8 cellular contexts compared by ENCODE assay signal in the genomic region with DNA sequence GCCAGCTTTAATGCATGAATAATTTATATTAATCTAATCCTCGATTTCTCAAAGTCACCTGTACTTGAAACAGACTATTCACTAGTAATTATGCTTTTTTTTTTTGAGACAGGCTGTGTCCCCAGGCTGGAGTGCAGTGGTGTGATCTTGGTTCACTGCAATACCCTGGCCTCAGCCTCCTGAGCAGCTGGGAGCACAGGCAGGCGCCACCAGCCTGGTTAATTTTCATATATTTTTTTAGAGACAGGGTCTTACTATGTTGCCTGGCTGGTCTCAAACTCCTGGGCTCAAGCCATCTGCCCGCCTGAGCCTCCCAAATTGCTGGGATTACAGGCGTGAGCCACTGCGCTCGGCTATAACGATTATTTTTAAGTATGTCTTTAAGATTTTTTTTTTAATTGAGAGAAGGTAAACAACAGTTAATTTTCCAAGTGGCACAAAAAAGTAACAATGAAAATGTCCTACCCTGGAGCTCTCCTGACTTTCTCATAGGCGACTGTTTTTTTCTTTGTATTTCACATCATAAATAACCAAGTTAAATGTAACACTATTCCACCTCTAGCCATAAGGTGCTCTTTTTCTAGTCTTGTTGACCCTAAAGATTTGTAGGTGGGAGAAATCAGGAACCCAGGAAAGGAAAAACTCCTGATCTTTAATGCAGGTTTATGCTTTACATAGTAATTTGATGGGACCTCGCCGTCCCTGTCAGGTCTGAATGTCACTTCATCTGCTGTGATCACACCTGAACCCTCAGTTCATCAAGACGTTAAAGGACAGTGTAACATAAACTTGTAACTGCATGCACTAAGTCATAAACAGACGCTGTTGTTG. TPM values are rescaled to one million over a fixed set of nuclear protein-coding genes. Genes with fewer than 3 reads are reported as not detected.
DNase-seq lines count a peak whose midpoint lies in the region; ATAC-seq and TF ChIP-seq lines count a peak whose summit lies in the region.

No MANE protein-coding gene starts in this region.

- POLR2A ChIA-PET in HEK293T (lab: Yijun Ruan, JAX): interaction anchor here (0.8 to 1.9 kb wide), 2 partner anchors 32 to 52 kb away, joined by 3 to 6 read pairs; no protein-coding TSS in a partner anchor

- H3K9me3 Mint-ChIP-seq in activated CD4-positive, alpha-beta T cell treated with anti-CD3 and anti-CD28 coated beads, Interleukin-2, amount 10 ng/mL, durations not matched to agents 24 days and 14 days: no peaks in the 10 kb centered on the region
- H3K9me3 Mint-ChIP-seq in activated T-helper 17 cell treated with anti-CD3 and anti-CD28 coated beads, Interleukin-2, amount 50 U/mL, for 72 hours: no peaks in the 10 kb centered on the region

- no peak for TF ChIP-seq POLR2A in thyroid gland (IDR thresholded peaks at IDR 0.05)

- H3K4me1 ChIP-seq in thyroid gland: peaks cover 29 to 30% of the 10 kb centered on the region in 2 donors

- H3K27ac ChIP-seq in thyroid gland: peak overlapping the region; percentile 94 to 98 (median 98)

- H3K27me3 Mint-ChIP-seq in activated CD4-positive, alpha-beta T cell treated with anti-CD3 and anti-CD28 coated beads, Interleukin-2, amount 10 ng/mL, durations not matched to agents 24 days and 14 days: no peaks in the 10 kb centered on the region
- H3K27me3 Mint-ChIP-seq in activated T-helper 17 cell treated with anti-CD3 and anti-CD28 coated beads, Interleukin-2, amount 50 U/mL, for 72 hours: no peaks in the 10 kb centered on the region

- 63 to 64% methylated on average over 12 of the region's 12 CpGs for WGBS in thyroid gland, 2 donors

- peak overlapping the region; percentile 94 for H3K4me3 Mint-ChIP-seq in activated CD4-positive, alpha-beta T cell treated with anti-CD3 and anti-CD28 coated beads, Interleukin-2, amount 10 ng/mL, durations not matched to agents 24 days and 14 days
- peak overlapping the region; percentile 94 for H3K4me3 Mint-ChIP-seq in activated T-helper 17 cell treated with anti-CD3 and anti-CD28 coated beads, Interleukin-2, amount 50 U/mL, for 72 hours

- TF ChIP-seq CTCF in kidney epithelial cell (IDR thresholded peaks at IDR 0.05; ENCODE audit: insufficient read depth, low read length, poor library complexity, severe bottlenecking): no peak
- no peak for TF ChIP-seq CTCF in thyroid gland (IDR thresholded peaks at IDR 0.05)

- peaks cover 58% of the 10 kb centered on the region for H3K36me3 Mint-ChIP-seq in activated CD4-positive, alpha-beta T cell treated with anti-CD3 and anti-CD28 coated beads, Interleukin-2, amount 10 ng/mL, durations not matched to agents 24 days and 14 days (ENCODE audit: low read depth)
- H3K36me3 Mint-ChIP-seq in activated T-helper 17 cell treated with anti-CD3 and anti-CD28 coated beads, Interleukin-2, amount 50 U/mL, for 72 hours (ENCODE audit: low read depth): peaks cover 96% of the 10 kb centered on the region

- peaks cover 42% of the 10 kb centered on the region for H3K4me1 Mint-ChIP-seq in activated CD4-positive, alpha-beta T cell treated with anti-CD3 and anti-CD28 coated beads, Interleukin-2, amount 10 ng/mL, durations not matched to agents 24 days and 14 days
- peaks cover 31% of the 10 kb centered on the region for H3K4me1 Mint-ChIP-seq in activated T-helper 17 cell treated with anti-CD3 and anti-CD28 coated beads, Interleukin-2, amount 50 U/mL, for 72 hours

- H3K36me3 ChIP-seq in kidney epithelial cell (ENCODE audit: control insufficient read depth, insufficient read depth, low read length) (no peaks in the 10 kb centered on the region), thyroid gland (peaks cover 8% of the 10 kb centered on the region in 2 donors)

- ATAC-seq in activated T-helper 17 cell treated with anti-CD3 and anti-CD28 coated beads, Interleukin-2, amount 50 U/mL, for 72 hours (replicated peaks): no peak
- ATAC-seq in GM21717 (IDR thresholded peaks at IDR 0.05; ENCODE audit: unreplicated experiment): no peak

- peak overlapping the region; percentile 99 for H3K27ac Mint-ChIP-seq in activated CD4-positive, alpha-beta T cell treated with anti-CD3 and anti-CD28 coated beads, Interleukin-2, amount 10 ng/mL, durations not matched to agents 24 days and 14 days
- peak overlapping the region; percentile 97 for H3K27ac Mint-ChIP-seq in activated T-helper 17 cell treated with anti-CD3 and anti-CD28 coated beads, Interleukin-2, amount 50 U/mL, for 72 hours

- intact Hi-C loops in activated CD4-positive, alpha-beta T cell treated with anti-CD3 and anti-CD28 coated beads, Interleukin-2, amount 10 ng/mL, durations not matched to agents 24 days and 14 days (cut with micrococcal nuclease): loop anchor here (1.0 kb wide), 1 partner anchor 13 kb away; no protein-coding TSS in a partner anchor
- intact Hi-C loops in thyroid gland (cut with DNase I): loop anchor here (10.0 kb wide), 1 partner anchor 200 kb away; a partner anchor contains a TSS

- peak overlapping the region; percentile 76 for H3K4me3 ChIP-seq in kidney epithelial cell (ENCODE audit: low read depth, low read length)
- peak overlapping the region; percentile 71 to 74 (median 74) for H3K4me3 ChIP-seq in thyroid gland (replicated peaks in 1 of 3)

- DNase-seq in activated CD4-positive, alpha-beta T cell treated with anti-CD3 and anti-CD28 coated beads, Interleukin-2, amount 10 ng/mL, durations not matched to agents 24 days and 14 days: peak; percentile 52
- DNase-seq in activated CD4-positive, alpha-beta T cell treated with anti-CD3 and anti-CD28 coated beads, Interleukin-2, amount 50 U/mL, for 1 hour: no peak
- DNase-seq in kidney epithelial cell (ENCODE audit: low read depth) (no peak), thyroid gland (no peak), HEK293T (ENCODE audit: extremely low spot score) (no peak), CD1c-positive myeloid dendritic cell (ENCODE audit: extremely low spot score) (no peak)

- CTCF ChIA-PET in HEK293T (lab: Yijun Ruan, JAX): interaction anchor here (0.6 kb wide), 2 partner anchors 59 to 166 kb away, joined by 4 read pairs; no protein-coding TSS in a partner anchor

- H3K9me3 ChIP-seq in thyroid gland: no peaks in the 10 kb centered on the region

- H3K27me3 ChIP-seq in kidney epithelial cell (ENCODE audit: control insufficient read depth, insufficient read depth, low read length): no peaks in the 10 kb centered on the region
- no peaks in the 10 kb centered on the region for H3K27me3 ChIP-seq in thyroid gland

TF ChIP-seq in HEK293T, 16 proteins besides CTCF, POLR2A, EP300 and RAD21:
- TF ChIP-seq FOXK2 (IDR thresholded peaks at IDR 0.05): no peak
- TF ChIP-seq, protein P1, sequence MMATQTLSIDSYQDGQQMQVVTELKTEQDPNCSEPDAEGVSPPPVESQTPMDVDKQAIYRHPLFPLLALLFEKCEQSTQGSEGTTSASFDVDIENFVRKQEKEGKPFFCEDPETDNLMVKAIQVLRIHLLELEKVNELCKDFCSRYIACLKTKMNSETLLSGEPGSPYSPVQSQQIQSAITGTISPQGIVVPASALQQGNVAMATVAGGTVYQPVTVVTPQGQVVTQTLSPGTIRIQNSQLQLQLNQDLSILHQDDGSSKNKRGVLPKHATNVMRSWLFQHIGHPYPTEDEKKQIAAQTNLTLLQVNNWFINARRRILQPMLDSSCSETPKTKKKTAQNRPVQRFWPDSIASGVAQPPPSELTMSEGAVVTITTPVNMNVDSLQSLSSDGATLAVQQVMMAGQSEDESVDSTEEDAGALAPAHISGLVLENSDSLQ (IDR thresholded peaks at IDR 0.05): no peak
- TF ChIP-seq ARNT (IDR thresholded peaks at IDR 0.05): no peak
- TF ChIP-seq TARDBP (IDR thresholded peaks at IDR 0.05): no peak
- TF ChIP-seq NFRKB (IDR thresholded peaks at IDR 0.05): no peak
- TF ChIP-seq HDGF (IDR thresholded peaks at IDR 0.05; ENCODE audit: borderline replicate concordance): no peak
- TF ChIP-seq FOXM1 (IDR thresholded peaks at IDR 0.05; ENCODE audit: borderline replicate concordance): no peak
- TF ChIP-seq BHLHE40 (IDR thresholded peaks at IDR 0.05; ENCODE audit: borderline replicate concordance): no peak

RNA-seq across cellular contexts. Expression of a gene that starts 1.3 kb away (rescaled TPM):
- 60.8 TPM in 2 replicates for total RNA-seq in activated CD4-positive, alpha-beta T cell treated with anti-CD3 and anti-CD28 coated beads, Interleukin-2, amount 10 ng/mL, durations not matched to agents 24 days and 14 days
- 100 to 1,000 TPM; 104 to 170 TPM for total RNA-seq in activated T-helper 17 cell treated with anti-CD3 and anti-CD28 coated beads, Interleukin-2, amount 50 U/mL, for 72 hours
- total RNA-seq in kidney epithelial cell: 11.2 and 13.5 TPM in 2 replicates
- 100 to 1,000 TPM in 2 of 4 donors, 10 to 100 TPM in 2; 74.6 to 155 (median 109) TPM for total RNA-seq in thyroid gland

RNA-seq across cellular contexts. Expression of a gene that starts 32.8 kb away (rescaled TPM):
- total RNA-seq in activated CD4-positive, alpha-beta T cell treated with anti-CD3 and anti-CD28 coated beads, Interleukin-2, amount 10 ng/mL, durations not matched to agents 24 days and 14 days: 357 and 360 TPM in 2 replicates
- 100 to 1,000 TPM; 406 to 520 TPM for total RNA-seq in activated T-helper 17 cell treated with anti-CD3 and anti-CD28 coated beads, Interleukin-2, amount 50 U/mL, for 72 hours
- total RNA-seq in kidney epithelial cell (85.8 and 93.3 TPM in 2 replicates), thyroid gland (100 to 1,000 TPM; 103 to 114 (median 108) TPM)
